24 cellular contexts compared by ENCODE assay signal in the genomic region with DNA sequence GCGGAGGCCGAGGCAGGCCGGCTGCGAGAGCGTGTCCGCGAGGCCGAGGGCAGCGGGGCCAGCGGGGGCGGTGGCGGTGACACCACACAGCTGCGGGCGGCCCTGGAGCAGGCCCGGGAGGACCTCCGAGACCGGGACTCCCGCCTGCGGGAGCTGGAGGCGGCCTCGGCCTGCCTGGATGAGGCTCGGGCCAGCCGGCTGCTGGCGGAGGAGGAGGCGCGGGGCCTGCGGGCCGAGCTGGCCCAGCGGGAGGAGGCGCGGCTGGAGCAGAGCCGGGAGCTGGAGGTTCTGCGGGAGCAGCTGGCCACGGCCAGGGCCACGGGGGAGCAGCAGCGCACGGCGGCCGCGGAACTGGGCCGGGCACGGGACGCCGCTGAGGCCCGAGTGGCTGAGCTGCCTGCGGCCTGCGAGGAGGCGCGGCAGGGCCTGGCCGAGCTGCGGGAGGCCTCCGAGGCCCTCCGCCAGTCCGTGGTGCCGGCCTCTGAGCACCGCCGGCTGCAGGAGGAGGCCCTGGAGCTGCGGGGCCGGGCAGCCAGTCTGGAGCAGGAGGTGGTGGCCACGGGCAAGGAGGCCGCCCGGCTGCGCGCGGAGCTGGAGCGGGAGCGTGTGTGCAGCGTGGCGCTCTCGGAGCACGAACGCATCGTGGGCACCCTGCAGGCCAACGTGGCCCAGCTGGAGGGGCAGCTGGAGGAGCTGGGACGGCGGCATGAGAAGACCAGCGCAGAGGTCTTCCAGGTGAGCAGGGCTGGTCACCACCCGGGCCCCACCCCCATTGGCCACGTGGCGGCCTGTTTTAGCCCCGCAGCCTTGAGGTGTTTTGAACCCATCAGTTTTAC. TPM values are rescaled to one million over a fixed set of nuclear protein-coding genes. Genes with fewer than 3 reads are reported as not detected.
"Had no signal": no experiment of that assay in that cellular context is flagged by ENCODE, and none has a peak within 500 bp of the region (broad histone marks: within the 10 kb centered on the region; RNA-seq: fewer than 3 reads in every experiment).

No MANE protein-coding gene starts in this region.

- ATAC-seq: Panc1, PC-3, T-cell had no signal

- H3K4me2 ChIP-seq: SK-N-SH had no signal

- H3K9me3 ChIP-seq: SK-N-SH had no signal

- DNase-seq: KBM-7, MV-4-11, NCI-H1048, NCI-H1105, NCI-H1417, NCI-H1436 treated with DMSO at 0.1 percent for 48 hours, NCI-H1694, NCI-H187 treated with DMSO at 0.1 percent for 48 hours, NCI-H2029 treated with DMSO at 0.1 percent for 48 hours, NCI-H2107, NCI-H2227 treated with DMSO at 0.1 percent for 48 hours, NCI-H524 treated with DMSO at 0.1 percent for 48 hours, NCI-H69, NCI-H774, PC-3, SHP77, SK-N-SH, SW 1271, T-cell had no signal

- H3K27ac ChIP-seq: RWPE1 had no signal

- H3K9ac ChIP-seq: SK-N-SH had no signal

RNA-seq across cellular contexts. Expression of a gene that starts 11.7 kb away (rescaled TPM):
- total RNA-seq: HT-29, PC-3, SK-MEL-5 had no signal

RNA-seq across cellular contexts. Expression of a gene that starts 35.2 kb away (rescaled TPM):
- polyA plus RNA-seq: IgD-negative memory B cell had no signal
